ENCODE assay signal across 6 cellular contexts in genomic region chr4:675036-675804, GRCh38. TPM values are rescaled to one million over a fixed set of nuclear protein-coding genes. Genes with fewer than 3 reads are reported as not detected.
DNase-seq lines count a peak whose midpoint lies in the region; ATAC-seq, FAIRE-seq and TF ChIP-seq lines count a peak whose summit lies in the region.

No MANE protein-coding gene starts in this region.

- no peak overlapping the region for H2BK5ac ChIP-seq in H9 (ENCODE audit: insufficient read length, low read length)

- peak overlapping the region; percentile 93 to 96 for H3K4me3 Mint-ChIP-seq in H9

- no peak overlapping the region; the same call in 1 of the 2 replicates for H3K14ac ChIP-seq in H9 (ENCODE audit: insufficient read depth, low read length)

- peaks cover 14% of the 10 kb centered on the region for H3K23me2 ChIP-seq in H9 (ENCODE audit: insufficient read length, low read depth, low read length, poor library complexity, severe bottlenecking)

- H3T11ph ChIP-seq in H9 (ENCODE audit: low read length): no peak overlapping the region

- no peak overlapping the region for H2AK5ac ChIP-seq in H9 (ENCODE audit: insufficient read length, low read length)

- no peak overlapping the region for H2BK120ac ChIP-seq in H9 (ENCODE audit: low read depth, low read length, poor library complexity, severe bottlenecking)

- no peaks in the 10 kb centered on the region for H3K27me3 ChIP-seq in H9 (ENCODE audit: insufficient read depth, low read length)

- intact Hi-C loops in kidney (cut with DNase I): no loop called here

- WGBS in H9 (ENCODE audit: extremely low coverage, insufficient read length, low lambda C conversion rate): no CpG with 5 or more reads among the region's 23 CpGs

- no peak overlapping the region for H4K8ac ChIP-seq in H9 (replicated peaks; ENCODE audit: insufficient read length, low read depth, low read length)

- no peak overlapping the region for H2AFZ ChIP-seq in H9 (ENCODE audit: low read length)

- peaks cover 21 to 31% (median 29%) of the 10 kb centered on the region in 3 experiments for H3K36me3 Mint-ChIP-seq in H9 (ENCODE audit: insufficient read depth in 1 of 3, low read depth in 3 of 3)

- no peak for FAIRE-seq in kidney (lab: Jason Lieb, UNC)

- no peak overlapping the region for H3K23ac ChIP-seq in H9 (ENCODE audit: insufficient read length, low read depth, low read length)

- H3K79me1 ChIP-seq in H9 (ENCODE audit: insufficient read depth, low read depth, low read length, poor library complexity, severe bottlenecking): peaks cover 3% of the 10 kb centered on the region

- H3K9me3 Mint-ChIP-seq in H9: no peaks in the 10 kb centered on the region; a peak in 1 of 5 replicates

- H3K4ac ChIP-seq in H9 (ENCODE audit: low read depth, low read length): no peak overlapping the region

- H3K4me2 ChIP-seq in H9 (ENCODE audit: insufficient read depth, insufficient read length, low read length): peak overlapping the region; percentile 32

- no peak overlapping the region for H2BK12ac ChIP-seq in H9 (ENCODE audit: insufficient read length, low read depth, low read length)

- H3K4me3 ChIP-seq in kidney (ENCODE audit: low read length in 2 of 2): peak overlapping the region; percentile 81 to 83

- no peak for ATAC-seq in GM19023 (IDR thresholded peaks at IDR 0.05; ENCODE audit: unreplicated experiment)

- H3K9ac ChIP-seq in H9 (ENCODE audit: extremely low read depth, insufficient read length, low read length): peak overlapping the region; percentile 34
- peak overlapping the region; percentile 83 to 93 for H3K9ac ChIP-seq in kidney (ENCODE audit: low read length in 2 of 2)

- DNase-seq in H9 (peak; percentile 31), kidney (peak; percentile 84), occipital lobe (lab: John Stamatoyannopoulos, UW) (no peak), NCI-H1694 treated with DMSO at 0.1 percent for 48 hours (lab: John Stamatoyannopoulos, UW) (no peak)

- H3K56ac ChIP-seq in H9 (ENCODE audit: insufficient read length, low read depth, low read length): no peak overlapping the region

- H4K91ac ChIP-seq in H9 (ENCODE audit: insufficient read length, low read depth, low read length): no peak overlapping the region

- no peak overlapping the region for H2BK15ac ChIP-seq in H9 (ENCODE audit: low read depth, low read length)

- no peak for TF ChIP-seq CTCF in H9 (conservative IDR thresholded peaks at IDR 0.05)
- no peak for TF ChIP-seq CTCF in VCaP (conservative IDR thresholded peaks at IDR 0.05)
- no peak for TF ChIP-seq CTCF in kidney (IDR thresholded peaks at IDR 0.05; ENCODE audit: borderline replicate concordance, extremely low read depth, insufficient read depth)

- H3K79me2 ChIP-seq in H9 (ENCODE audit: insufficient read depth, low read length): peaks cover 5% of the 10 kb centered on the region; the same call in 1 of the 2 replicates

- no peak overlapping the region for H3K27ac Mint-ChIP-seq in H9

- peaks cover 4% of the 10 kb centered on the region for H4K20me1 ChIP-seq in H9 (ENCODE audit: control insufficient read depth, insufficient read depth, insufficient read length)

- peaks cover 6 to 13% of the 10 kb centered on the region in 2 experiments for H3K4me1 Mint-ChIP-seq in H9

- H4K5ac ChIP-seq in H9 (ENCODE audit: insufficient read length, low read depth, low read length): no peak overlapping the region

- H3K9me3 ChIP-seq in H9 (ENCODE audit: control insufficient read depth, low read depth, low read length) (no peaks in the 10 kb centered on the region), kidney (ENCODE audit: control insufficient read depth in 1 of 2, low read length in 2 of 2) (no peaks in the 10 kb centered on the region)

- no peak overlapping the region for H3K27ac ChIP-seq in H9 (ENCODE audit: insufficient read length, low read depth, low read length)
- H3K27ac ChIP-seq in VCaP: peak overlapping the region; percentile 92
- H3K27ac ChIP-seq in kidney (ENCODE audit: low read depth in 2 of 2, low read length in 2 of 2): peak overlapping the region; percentile 90 to 98

- H2BK20ac ChIP-seq in H9 (ENCODE audit: low read depth, low read length, poor library complexity, severe bottlenecking): no peak overlapping the region

- H3K27me3 Mint-ChIP-seq in H9 (ENCODE audit: low read depth): peaks cover 9% of the 10 kb centered on the region

- H3K4me1 ChIP-seq in H9 (ENCODE audit: insufficient read depth, low read length) (0 out of 2 replicates have a peak, but pooled peaks cover 3% of the 10 kb centered on the region), kidney (ENCODE audit: control insufficient read depth in 1 of 2, insufficient read depth in 1 of 2, low read depth in 1 of 2, low read length in 2 of 2) (peaks cover 0 to 15% of the 10 kb centered on the region in 2 donors)

- H3K18ac ChIP-seq in H9 (ENCODE audit: insufficient read length, low read depth, low read length): no peak overlapping the region

- peaks cover 10 to 14% of the 10 kb centered on the region in 2 donors for H3K36me3 ChIP-seq in kidney (ENCODE audit: control insufficient read depth in 1 of 2, insufficient read depth in 2 of 2, low read length in 2 of 2)

RNA-seq across cellular contexts. Expression of gene MYL5, which starts 0.9 kb away (rescaled TPM):
- total RNA-seq in H9 (2021) (18.0 and 18.4 TPM in 2 replicates), kidney (17.9 TPM), occipital lobe (4.2 TPM)
- polyA plus RNA-seq in kidney (ENCODE audit: insufficient read depth, low read depth, low replicate concordance): 29.6 TPM

RNA-seq across cellular contexts. Expression of gene ATP5ME, which starts 1.1 kb away (rescaled TPM):
- total RNA-seq in H9 (2021) (425 and 433 TPM in 2 replicates), kidney (248 TPM), occipital lobe (62.2 TPM)
- 1,928 TPM for polyA plus RNA-seq in kidney (ENCODE audit: insufficient read depth, low read depth, low replicate concordance)

RNA-seq across cellular contexts. Expression of gene SLC49A3, which starts 13.7 kb away (rescaled TPM):
- total RNA-seq in H9 (2021) (6.8 and 6.9 TPM in 2 replicates), kidney (18.2 TPM), occipital lobe (0.62 TPM)
- polyA plus RNA-seq in kidney (ENCODE audit: insufficient read depth, low read depth, low replicate concordance): 12.6 TPM

RNA-seq across cellular contexts. Expression of gene PCGF3, which starts 30.4 kb away (rescaled TPM):
- total RNA-seq in H9 (2021) (42.6 and 43.1 TPM in 2 replicates), kidney (59.6 TPM), occipital lobe (82.7 TPM)
- 21.7 TPM for polyA plus RNA-seq in kidney (ENCODE audit: insufficient read depth, low read depth, low replicate concordance)

RNA-seq across cellular contexts. Expression of gene PDE6B, which starts 49.8 kb away (rescaled TPM):
- total RNA-seq in H9 (2021) (10.2 and 10.8 TPM in 2 replicates), kidney (10.7 TPM), occipital lobe (5.6 TPM)
- polyA plus RNA-seq in kidney (ENCODE audit: insufficient read depth, low read depth, low replicate concordance): 10.8 TPM

Comparison
In these comparisons a context has a peak if more than half of its experiments do, and no peak if none do; other contexts are left out.
1. DNase-seq: peak in H9 (single experiment) and kidney (single experiment); none in occipital lobe (single experiment) and NCI-H1694 treated with DMSO at 0.1 percent for 48 hours (single experiment).